ENCODE assay signal across 8 cellular contexts in the genomic region with DNA sequence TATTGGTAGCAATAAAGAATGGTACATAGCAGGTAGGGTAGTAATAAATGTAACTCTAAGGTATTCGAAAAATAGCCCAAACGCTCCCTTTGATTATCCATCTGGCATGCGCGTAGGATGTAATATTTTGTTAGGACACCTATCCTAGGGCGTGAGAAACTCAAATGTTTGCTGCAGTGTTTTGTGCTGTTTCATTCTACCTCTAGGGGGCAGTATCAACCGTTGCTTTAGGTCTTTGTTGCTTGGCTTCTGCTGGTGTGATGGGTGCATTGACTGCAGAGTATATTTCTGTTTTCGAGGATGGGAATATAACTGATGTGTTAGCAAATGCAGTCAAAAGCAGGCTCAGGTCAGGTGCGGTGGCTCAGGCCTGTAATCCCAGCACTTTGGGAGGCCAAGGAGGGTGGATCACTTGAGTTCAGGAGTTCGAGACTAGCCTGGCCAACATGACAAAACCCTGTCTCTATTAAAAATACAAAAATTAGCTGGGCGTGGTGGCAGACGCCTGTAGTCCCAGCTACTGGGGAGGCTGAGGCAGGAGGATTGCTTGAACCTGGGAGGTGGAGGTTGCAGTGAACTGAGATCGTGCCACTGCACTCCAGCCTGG. TPM values are rescaled to one million over a fixed set of nuclear protein-coding genes. Genes with fewer than 3 reads are reported as not detected.
DNase-seq lines count a peak whose midpoint lies in the region; ATAC-seq and TF ChIP-seq lines count a peak whose summit lies in the region.
"Not testable (repeated sequence)": the region's sequence is repeated elsewhere in the genome, so short reads cannot be mapped to it uniquely, and the experiment has no call there.

No MANE protein-coding gene starts in this region.

- CTCF ChIA-PET in CD8-positive, alpha-beta T cell (lab: Charles Lee) = interaction anchor here (2.6 kb wide), 1 partner anchor 10 kb away, joined by 7 read pairs; no protein-coding TSS in a partner anchor

- not testable (repeated sequence) for H3K9ac ChIP-seq in GM23248

- not testable (repeated sequence) for H3K4me1 Mint-ChIP-seq in CD8-positive, alpha-beta T cell (ENCODE audit: low read depth); stimulated activated naive B cell treated with anti-CD40 and anti-IgM and Interleukin-4, amounts not matched to agents 10 μg/mL and 1 μg/mL and 100 μg/mL, for 72 hours

- not testable (repeated sequence) for H3K36me3 ChIP-seq in CD8-positive, alpha-beta T cell (ENCODE audit: insufficient read depth, low read length); GM23248 (ENCODE audit: low read depth)

- H3K4me2 ChIP-seq in GM23248 (ENCODE audit: unreplicated experiment) = not testable (repeated sequence)

- not testable (repeated sequence) for H3K4me1 ChIP-seq in CD8-positive, alpha-beta T cell (ENCODE audit: insufficient read depth, low read length); GM23248 (ENCODE audit: insufficient read depth)

- not testable (repeated sequence) for H3K27ac ChIP-seq in CD8-positive, alpha-beta T cell (ENCODE audit: low read depth, low read length); GM23248

- H3K36me3 Mint-ChIP-seq in CD8-positive, alpha-beta T cell = peaks cover 18% of the 10 kb centered on the region
- H3K36me3 Mint-ChIP-seq in stimulated activated naive B cell treated with anti-CD40 and anti-IgM and Interleukin-4, amounts not matched to agents 10 μg/mL and 1 μg/mL and 100 μg/mL, for 72 hours = peaks cover 7 to 27% of the 10 kb centered on the region in 2 donors

- H3K9me2 ChIP-seq in GM23248 (ENCODE audit: insufficient read depth) = not testable (repeated sequence)

- not testable (repeated sequence) for H3F3A ChIP-seq in GM23248 (ENCODE audit: insufficient read depth)

- H3K27me3 Mint-ChIP-seq in CD8-positive, alpha-beta T cell (ENCODE audit: low read depth); stimulated activated naive B cell treated with anti-CD40 and anti-IgM and Interleukin-4, amounts not matched to agents 10 μg/mL and 1 μg/mL and 100 μg/mL, for 72 hours: not testable (repeated sequence)

- not testable (repeated sequence) for H3K9me3 ChIP-seq in CD8-positive, alpha-beta T cell (ENCODE audit: low read length); GM23248 (ENCODE audit: low read depth)

- 62 to 68% methylated on average over 12 of the region's 12 CpGs for WGBS in GM23248 (ENCODE audit: low coverage in 1 of 2, low lambda C conversion rate in 2 of 2, missing lambda C conversion rate in 2 of 2), 2 experiments

- intact Hi-C loops in CD8-positive, alpha-beta T cell (cut with DNase I, micrococcal nuclease) = not testable (repeated sequence)

- H3K27me3 ChIP-seq in CD8-positive, alpha-beta T cell (ENCODE audit: insufficient read depth, low read length); GM23248 (replicated peaks; ENCODE audit: insufficient read depth): not testable (repeated sequence)

- DNase-seq in CD8-positive, alpha-beta T cell; stimulated activated naive B cell treated with anti-CD40 and anti-IgM and Interleukin-4, amounts not matched to agents 10 μg/mL and 1 μg/mL and 100 μg/mL, for 72 hours: not testable (repeated sequence)
- peak; percentile 56 for DNase-seq in GM23248
- peak; percentile 37 for DNase-seq in NCI-H146 (lab: John Stamatoyannopoulos, UW)
- DNase-seq in RPMI7951 (ENCODE audit: low read depth) = peak; percentile 36
- peak; percentile 58 for DNase-seq in amniotic epithelial cell (ENCODE audit: low read depth)
- DNase-seq in foreskin fibroblast = peak; percentile 7 to 56
- peak; percentile 57 to 71 for DNase-seq in lung microvascular endothelial cell (ENCODE audit: low read depth in 2 of 2)

- H4K20me1 ChIP-seq in GM23248 (ENCODE audit: insufficient read depth) = not testable (repeated sequence)

- ATAC-seq in CD8-positive, alpha-beta T cell = not testable (repeated sequence)
- peak; percentile 39 to 45 for ATAC-seq in stimulated activated naive B cell treated with anti-CD40 and anti-IgM and Interleukin-4, amounts not matched to agents 10 μg/mL and 1 μg/mL and 100 μg/mL, for 72 hours (replicated peaks)

- TF ChIP-seq CTCF in CD8-positive, alpha-beta T cell (IDR thresholded peaks at IDR 0.05) = peak; percentile 39
- TF ChIP-seq CTCF in foreskin fibroblast (IDR thresholded peaks at IDR 0.05; ENCODE audit: low read depth, low read length) = peak; percentile 61

- not testable (repeated sequence) for H2AFZ ChIP-seq in GM23248

- in situ Hi-C loops in GM23248 (cut with MboI) = not testable (repeated sequence)

- not testable (repeated sequence) for H3K4me3 Mint-ChIP-seq in CD8-positive, alpha-beta T cell; stimulated activated naive B cell treated with anti-CD40 and anti-IgM and Interleukin-4, amounts not matched to agents 10 μg/mL and 1 μg/mL and 100 μg/mL, for 72 hours

- H3K79me2 ChIP-seq in GM23248 (ENCODE audit: insufficient read depth) = not testable (repeated sequence)

- POLR2A ChIA-PET in CD8-positive, alpha-beta T cell (lab: Charles Lee) = not testable (repeated sequence)

- H3K9me3 Mint-ChIP-seq in CD8-positive, alpha-beta T cell; stimulated activated naive B cell treated with anti-CD40 and anti-IgM and Interleukin-4, amounts not matched to agents 10 μg/mL and 1 μg/mL and 100 μg/mL, for 72 hours: not testable (repeated sequence)

- H3K27ac Mint-ChIP-seq in CD8-positive, alpha-beta T cell; stimulated activated naive B cell treated with anti-CD40 and anti-IgM and Interleukin-4, amounts not matched to agents 10 μg/mL and 1 μg/mL and 100 μg/mL, for 72 hours: not testable (repeated sequence)

- H3K4me3 ChIP-seq in CD8-positive, alpha-beta T cell (ENCODE audit: low read depth, low read length); GM23248; foreskin fibroblast (ENCODE audit: low read depth in 1 of 2, low read length in 2 of 2): not testable (repeated sequence)

RNA-seq across cellular contexts. Expression of gene KATNIP, which starts 55.7 kb away (rescaled TPM):
- total RNA-seq in CD8-positive, alpha-beta T cell = 10 to 100 TPM; 16.0 to 18.9 TPM
- 6.2 and 8.5 TPM in 2 replicates for total RNA-seq in GM23248 (2014; rRNA removed; shearing (Covaris generic))
- polyA plus RNA-seq in GM23248 (2016; fragmentation: Nextera tagmentation; extraction: Ambion mirVana) = 4.8 and 6.9 TPM in 2 replicates
- total RNA-seq in RPMI7951 (2014; rRNA removed; shearing (Covaris generic)) = 7.1 and 7.7 TPM in 2 replicates
- total RNA-seq in lung microvascular endothelial cell = 10.5 and 15.3 TPM in 2 replicates

RNA-seq across cellular contexts. Expression of gene GTF3C1, which starts 55.9 kb away (rescaled TPM):
- total RNA-seq in CD8-positive, alpha-beta T cell = 100 to 1,000 TPM; 110 to 114 TPM
- total RNA-seq in GM23248 (2014; rRNA removed; shearing (Covaris generic)) = 52.1 and 65.5 TPM in 2 replicates
- 30.6 and 33.4 TPM in 2 replicates for polyA plus RNA-seq in GM23248 (2016; fragmentation: Nextera tagmentation; extraction: Ambion mirVana)
- total RNA-seq in RPMI7951 (2014; rRNA removed; shearing (Covaris generic)) = 35.9 and 39.6 TPM in 2 replicates
- 44.9 and 60.1 TPM in 2 replicates for total RNA-seq in lung microvascular endothelial cell
